8 cellular contexts compared by ENCODE assay signal in genomic region chrX:40267334-40268118, GRCh38.
DNase-seq lines count a peak whose midpoint lies in the region; FAIRE-seq and TF ChIP-seq lines count a peak whose summit lies in the region.

No MANE protein-coding gene starts in this region.

- FAIRE-seq in HTR-8/SVneo (lab: Jason Lieb, UNC), result no peak

- DNase-seq in BE2C (no peak), HFF-Myc (ENCODE audit: extremely low read depth, low read depth) (no peak), left kidney (ENCODE audit: low read depth, low spot score) (peak; percentile 19), transverse colon (no peak), HTR-8/SVneo (ENCODE audit: insufficient read length, low spot score) (no peak), NCI-H1417 (lab: John Stamatoyannopoulos, UW) (no peak)
- no peak for DNase-seq in activated naive CD8-positive, alpha-beta T cell treated with anti-CD3 and anti-CD28 coated beads for 36 hours
- no peak for DNase-seq in stimulated activated CD8-positive, alpha-beta memory T cell treated with anti-CD3 and anti-CD28 coated beads, Interleukin-4, amount 100 ng/mL, for 48 hours

- peaks cover 16% of the 10 kb centered on the region for H3K4me1 ChIP-seq in BE2C
- H3K4me1 ChIP-seq in transverse colon, result peaks cover 0 to 9% (median 3%) of the 10 kb centered on the region in 4 donors

- H3K27ac Mint-ChIP-seq in activated naive CD8-positive, alpha-beta T cell treated with anti-CD3 and anti-CD28 coated beads for 36 hours, result no peak overlapping the region

- no peak for TF ChIP-seq CTCF in BE2C (IDR thresholded peaks at IDR 0.05; ENCODE audit: low read depth, low read length)
- TF ChIP-seq CTCF in HFF-Myc (IDR thresholded peaks at IDR 0.05; ENCODE audit: low read depth, low read length, missing control alignments), result no peak
- TF ChIP-seq CTCF in transverse colon (IDR thresholded peaks at IDR 0.05), result peak in 1 of 5 experiments; percentile 0

- intact Hi-C loops in transverse colon (cut with DNase I; ENCODE audit: low total_unique reads), result no loop called here

- no peaks in the 10 kb centered on the region for H3K36me3 Mint-ChIP-seq in activated naive CD8-positive, alpha-beta T cell treated with anti-CD3 and anti-CD28 coated beads for 36 hours

- in situ Hi-C loops in transverse colon (cut with MboI; ENCODE audit: low pct_ligation_motif_present in 1 of 4, low pct_unique_long_range_greater_than_20kb in 1 of 4, low sequenced_read_pairs in 3 of 4), result loop anchor here in 1 of 4 donors (10.0 kb wide), 1 partner anchor 83 kb away; no protein-coding TSS in a partner anchor

- H3K9me3 Mint-ChIP-seq in activated naive CD8-positive, alpha-beta T cell treated with anti-CD3 and anti-CD28 coated beads for 36 hours, result no peaks in the 10 kb centered on the region

- TF ChIP-seq POLR2A in transverse colon (IDR thresholded peaks at IDR 0.05), result no peak

- whole genome bisulfite sequencing in transverse colon (ENCODE audit: low coverage in 1 of 2), 2 donors, result 30% methylated on average over 29 of the region's 29 CpGs; no CpG with 5 or more reads in 1 of the 2 donors

- peaks cover 2% of the 10 kb centered on the region for H3K4me1 Mint-ChIP-seq in activated naive CD8-positive, alpha-beta T cell treated with anti-CD3 and anti-CD28 coated beads for 36 hours

- H3K4me3 ChIP-seq in BE2C (ENCODE audit: low read depth, low read length) (peak overlapping the region; percentile 43), HFF-Myc (replicated peaks; ENCODE audit: low read depth, low read length) (peak overlapping the region; percentile 25), transverse colon (peak overlapping the region in 3 of 4 donors; percentile 31 to 55 (median 40))

- no peak for TF ChIP-seq EP300 in transverse colon (IDR thresholded peaks at IDR 0.05; ENCODE audit: low read depth)

- H3K27ac ChIP-seq in transverse colon, result peak overlapping the region; percentile 63 to 72 (median 70)

- no peaks in the 10 kb centered on the region for H3K27me3 Mint-ChIP-seq in activated naive CD8-positive, alpha-beta T cell treated with anti-CD3 and anti-CD28 coated beads for 36 hours

- no peaks in the 10 kb centered on the region for H3K27me3 ChIP-seq in BE2C
- no peaks in the 10 kb centered on the region for H3K27me3 ChIP-seq in transverse colon

- no peaks in the 10 kb centered on the region for H3K36me3 ChIP-seq in BE2C
- H3K36me3 ChIP-seq in transverse colon, result no peaks in the 10 kb centered on the region

- H3K9me3 ChIP-seq in BE2C (no peaks in the 10 kb centered on the region), transverse colon (no peaks in the 10 kb centered on the region)

- H3K4me3 Mint-ChIP-seq in activated naive CD8-positive, alpha-beta T cell treated with anti-CD3 and anti-CD28 coated beads for 36 hours, result peak overlapping the region; percentile 65
